In the genomic region with DNA sequence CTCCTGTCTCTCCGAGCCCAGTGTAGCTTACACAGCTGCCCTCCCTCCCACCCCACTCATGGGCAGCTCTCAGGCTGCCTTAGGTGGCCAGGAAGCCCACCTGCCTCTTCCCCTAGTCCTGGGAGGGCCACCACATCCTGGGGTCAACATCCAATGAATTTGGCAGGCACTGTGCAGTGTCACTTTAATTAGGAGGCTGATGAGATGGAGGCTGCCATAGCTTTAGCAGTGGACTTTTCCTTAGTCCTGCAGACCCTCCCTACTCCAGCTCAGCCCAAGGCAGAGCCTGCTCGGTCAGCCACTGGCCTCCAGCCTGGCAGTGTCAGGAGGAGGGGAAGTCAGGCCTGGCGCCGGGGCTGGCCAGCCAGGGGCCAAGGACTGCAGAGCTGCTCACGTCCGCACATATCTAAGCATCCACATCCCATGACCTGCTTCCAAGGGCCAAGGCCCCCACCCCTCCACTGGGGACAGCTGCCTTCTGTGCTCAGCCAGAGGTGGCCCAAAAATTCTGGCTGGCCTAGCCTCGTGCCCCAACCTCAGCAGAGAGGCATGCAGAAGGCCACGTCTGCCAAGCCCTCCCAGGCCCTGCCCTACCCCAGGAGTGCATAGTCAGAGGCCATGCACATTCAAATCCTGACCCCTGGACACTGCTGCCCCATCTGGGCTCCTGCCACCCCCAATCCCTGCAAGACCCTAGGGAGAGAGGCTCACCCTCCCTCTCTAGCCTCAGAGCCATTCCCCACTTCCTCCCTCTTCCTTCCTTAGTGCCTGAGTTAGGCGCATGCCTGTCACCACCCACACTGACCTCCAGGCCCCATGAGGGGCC, we compare ENCODE assay signal across 25 cellular contexts. TPM values are rescaled to one million over a fixed set of nuclear protein-coding genes. Genes with fewer than 3 reads are reported as not detected.
DNase-seq lines count a peak whose midpoint lies in the region; ATAC-seq and TF ChIP-seq lines count a peak whose summit lies in the region.
"Had no signal": no experiment of that assay in that cellular context is flagged by ENCODE, and none has a peak within 500 bp of the region (broad histone marks: within the 10 kb centered on the region; RNA-seq: fewer than 3 reads in every experiment).

No MANE protein-coding gene starts in this region.

- H3K27ac ChIP-seq in gastroesophageal sphincter = peak overlapping the region in 2 of 4 donors; percentile 38 to 49
- no peak overlapping the region for H3K27ac ChIP-seq in lower lobe of right lung
- H3K27ac ChIP-seq in upper lobe of left lung = peak overlapping the region in 1 of 4 donors; percentile 35
- H3K27ac ChIP-seq: neutrophil, transverse colon had no signal

- H3K4me3 ChIP-seq in gastroesophageal sphincter (no peak overlapping the region), lower lobe of right lung (no peak overlapping the region), upper lobe of left lung (no peak overlapping the region)
- H3K4me3 ChIP-seq: mucosa of descending colon, transverse colon had no signal

- ATAC-seq in gastroesophageal sphincter = peak; percentile 70
- ATAC-seq in lower lobe of right lung = peak; percentile 28 to 30
- peak; percentile 45 to 80 for ATAC-seq in upper lobe of left lung (ENCODE audit: low FRiP score in 2 of 2)
- no peak for ATAC-seq in GM19463 (IDR thresholded peaks at IDR 0.05; ENCODE audit: unreplicated experiment)
- ATAC-seq: activated naive CD4-positive, alpha-beta T cell treated with anti-CD3 and anti-CD28 coated beads, Interleukin-2, amount 50 U/mL, for 72 hours; activated T-cell treated with anti-CD3 and anti-CD28 coated beads, Interleukin-2, amount 50 U/mL, for 72 hours; HCT116; mucosa of descending colon had no signal

- TF ChIP-seq POLR2A in gastroesophageal sphincter (IDR thresholded peaks at IDR 0.05) (no peak), upper lobe of left lung (IDR thresholded peaks at IDR 0.05) (no peak)

- no peak for TF ChIP-seq CTCF in gastroesophageal sphincter (IDR thresholded peaks at IDR 0.05)
- TF ChIP-seq CTCF in lower lobe of right lung (IDR thresholded peaks at IDR 0.05) = no peak
- TF ChIP-seq CTCF in upper lobe of left lung (IDR thresholded peaks at IDR 0.05) = no peak

- peaks cover under 1% of the 10 kb centered on the region for H3K27me3 ChIP-seq in gastroesophageal sphincter
- no peaks in the 10 kb centered on the region for H3K27me3 ChIP-seq in lower lobe of right lung (ENCODE audit: low read depth)
- H3K27me3 ChIP-seq in upper lobe of left lung = no peaks in the 10 kb centered on the region
- H3K27me3 ChIP-seq: BE2C, neutrophil had no signal

- TF ChIP-seq EP300 in gastroesophageal sphincter (IDR thresholded peaks at IDR 0.05) = no peak
- TF ChIP-seq EP300 in upper lobe of left lung (IDR thresholded peaks at IDR 0.05) = no peak

- 71 to 77% methylated on average over 1 of the region's 9 CpGs for WGBS in gastroesophageal sphincter (ENCODE audit: low coverage in 1 of 2), 2 donors
- 73 to 77% methylated on average over 7 to 9 of the region's 9 CpGs for WGBS in upper lobe of left lung, 2 donors

- H3K9me3 ChIP-seq in gastroesophageal sphincter = no peaks in the 10 kb centered on the region
- H3K9me3 ChIP-seq in lower lobe of right lung = no peaks in the 10 kb centered on the region
- no peaks in the 10 kb centered on the region for H3K9me3 ChIP-seq in upper lobe of left lung
- H3K9me3 ChIP-seq: BE2C, mucosa of descending colon, neutrophil, transverse colon had no signal

- intact Hi-C loops in lower lobe of right lung (cut with DNase I) = no loop called here

- peaks cover 0 to 16% (median 0%) of the 10 kb centered on the region in 3 donors for H3K4me1 ChIP-seq in gastroesophageal sphincter
- H3K4me1 ChIP-seq in lower lobe of right lung = no peaks in the 10 kb centered on the region
- H3K4me1 ChIP-seq in upper lobe of left lung = peaks cover 0 to 9% (median 0%) of the 10 kb centered on the region in 4 donors
- H3K4me1 ChIP-seq: BE2C, transverse colon had no signal

- H3K36me3 ChIP-seq in gastroesophageal sphincter = no peaks in the 10 kb centered on the region
- no peaks in the 10 kb centered on the region for H3K36me3 ChIP-seq in lower lobe of right lung
- no peaks in the 10 kb centered on the region for H3K36me3 ChIP-seq in upper lobe of left lung
- H3K36me3 ChIP-seq: BE2C, neutrophil, transverse colon had no signal

- DNase-seq in activated CD8-positive, alpha-beta memory T cell treated with anti-CD3 and anti-CD28 coated beads for 24 hours = peak; percentile 43
- DNase-seq in activated CD8-positive, alpha-beta memory T cell treated with anti-CD3 and anti-CD28 coated beads, Interleukin-2, amount 50 U/mL, for 4 hours = no peak
- DNase-seq in lower lobe of right lung = peak; percentile 38
- peak in 1 of 2 donors; percentile 14 for DNase-seq in upper lobe of left lung
- no peak for DNase-seq in NCI-H446 treated with DMSO at 0.1 percent for 48 hours (lab: John Stamatoyannopoulos, UW)
- DNase-seq in stimulated activated CD4-positive, alpha-beta T cell treated with anti-CD3 and anti-CD28 coated beads, Interleukin-2, amount 100 ng/mL, for 24 hours = no peak
- DNase-seq: activated CD4-positive, alpha-beta T cell treated with anti-CD3 and anti-CD28 coated beads, Interleukin-2, amount 10 ng/mL, durations not matched to agents 7 days and 5 days; activated T-cell treated with anti-CD3 and anti-CD28 coated beads, Interleukin-2, amount 50 U/mL, for 72 hours; BE2C; IMR-90; NCI-H1436; NCI-H526 treated with DMSO at 0.1 percent for 48 hours; retina; stimulated activated naive CD4-positive, alpha-beta T cell; transverse colon had no signal

RNA-seq across cellular contexts. Expression of gene ADRA2B, which starts 33.1 kb away (rescaled TPM):
- total RNA-seq in gastroesophageal sphincter (1 to 10 TPM; 1.3 to 4.9 (median 2.1) TPM), lower lobe of right lung (0.32 TPM), upper lobe of left lung (1 to 10 TPM in 1 of 6 donors, under 1 TPM in 5; 0.15 to 1.0 (median 0.31) TPM)
- total RNA-seq: A172, IMR-90, MCF 10A had no signal

RNA-seq across cellular contexts. Expression of gene GPAT2, which starts 48.6 kb away (rescaled TPM):
- total RNA-seq in gastroesophageal sphincter = 1 to 10 TPM; 1.9 to 8.4 (median 3.9) TPM
- total RNA-seq in lower lobe of right lung = 4.3 TPM
- 1 to 10 TPM in 4 of 6 donors, under 1 TPM in 1, not detected in 1; 0.10 to 8.9 (median 3.5) TPM for total RNA-seq in upper lobe of left lung
- total RNA-seq: A172, MCF 10A had no signal

RNA-seq across cellular contexts. Expression of gene ASTL, which starts 55.0 kb away (rescaled TPM):
- total RNA-seq in gastroesophageal sphincter (not detected), lower lobe of right lung (not detected), upper lobe of left lung (1 to 10 TPM in 1 of 6 donors, under 1 TPM in 2, not detected in 3; 0.23 to 1.3 (median 0.27) TPM)
- total RNA-seq: A172, dermis microvascular lymphatic vessel endothelial cell, frontal cortex, IMR-90, MCF 10A, mucosa of descending colon had no signal

Comparison
In these comparisons a context has a peak if more than half of its experiments do, and no peak if none do; other contexts are left out.
1. DNase-seq: peak in activated CD8-positive, alpha-beta memory T cell treated with anti-CD3 and anti-CD28 coated beads for 24 hours (single experiment) and lower lobe of right lung (single experiment); none in activated CD8-positive, alpha-beta memory T cell treated with anti-CD3 and anti-CD28 coated beads, Interleukin-2, amount 50 U/mL, for 4 hours (single experiment), NCI-H446 treated with DMSO at 0.1 percent for 48 hours (single experiment) and stimulated activated CD4-positive, alpha-beta T cell treated with anti-CD3 and anti-CD28 coated beads, Interleukin-2, amount 100 ng/mL, for 24 hours (0 of 2).